8 cellular contexts compared by ENCODE assay signal in genomic region chr18:59885579-59886163, GRCh38. TPM values are rescaled to one million over a fixed set of nuclear protein-coding genes. Genes with fewer than 3 reads are reported as not detected.
DNase-seq lines count a peak whose midpoint lies in the region; ATAC-seq, FAIRE-seq and TF ChIP-seq lines count a peak whose summit lies in the region.

No MANE protein-coding gene starts in this region.

- no peaks in the 10 kb centered on the region for H3K36me3 Mint-ChIP-seq in activated naive CD4-positive, alpha-beta T cell treated with anti-CD3 and anti-CD28 coated beads, Interleukin-2, amount 10 ng/mL, durations not matched to agents 7 days and 5 days

- no peak overlapping the region for H3K4ac ChIP-seq in trophoblast cell (ENCODE audit: low read depth, low read length)

- no peaks in the 10 kb centered on the region for H3K79me2 ChIP-seq in trophoblast cell (ENCODE audit: control insufficient read depth, insufficient read depth, low read length, poor library complexity)

- peak overlapping the region; percentile 4 for H4K91ac ChIP-seq in trophoblast cell (ENCODE audit: low read depth, low read length)

- no peak overlapping the region for H3K4me3 ChIP-seq in trophoblast cell (ENCODE audit: low read depth, low read length)
- H3K4me3 ChIP-seq in stomach, result no peak overlapping the region

- H3K9ac ChIP-seq in trophoblast cell (ENCODE audit: low read length), result no peak overlapping the region

- no peak overlapping the region for H3K18ac ChIP-seq in trophoblast cell (ENCODE audit: low read length)

- peak overlapping the region; percentile 15 for H3K4me3 Mint-ChIP-seq in activated naive CD4-positive, alpha-beta T cell treated with anti-CD3 and anti-CD28 coated beads, Interleukin-2, amount 10 ng/mL, durations not matched to agents 7 days and 5 days

- peak overlapping the region; percentile 78 for H3K27ac Mint-ChIP-seq in activated naive CD4-positive, alpha-beta T cell treated with anti-CD3 and anti-CD28 coated beads, Interleukin-2, amount 10 ng/mL, durations not matched to agents 7 days and 5 days

- no peak overlapping the region for H3K23ac ChIP-seq in trophoblast cell (ENCODE audit: low read length)

- no peak for TF ChIP-seq POLR2A in GM12891 (IDR thresholded peaks at IDR 0.05; ENCODE audit: low read depth, low read length)
- no peak for TF ChIP-seq POLR2A in stomach (IDR thresholded peaks at IDR 0.05)

- CTCF ChIA-PET in activated naive CD4-positive, alpha-beta T cell treated with anti-CD3 and anti-CD28 coated beads, Interleukin-2, amount 10 ng/mL, durations not matched to agents 7 days and 5 days (lab: Charles Lee), result interaction anchor here (1.2 to 1.3 kb wide), 2 partner anchors 21 to 102 kb away, joined by 3 read pairs; no protein-coding TSS in a partner anchor

- H2AK5ac ChIP-seq in trophoblast cell (ENCODE audit: low read length), result no peak overlapping the region

- H3K4me1 Mint-ChIP-seq in activated naive CD4-positive, alpha-beta T cell treated with anti-CD3 and anti-CD28 coated beads, Interleukin-2, amount 10 ng/mL, durations not matched to agents 7 days and 5 days, result peaks cover 52% of the 10 kb centered on the region

- H2BK12ac ChIP-seq in trophoblast cell (ENCODE audit: low read length), result peak overlapping the region; percentile 34

- no peaks in the 10 kb centered on the region for H3K9me3 Mint-ChIP-seq in activated naive CD4-positive, alpha-beta T cell treated with anti-CD3 and anti-CD28 coated beads, Interleukin-2, amount 10 ng/mL, durations not matched to agents 7 days and 5 days

- H3K4me1 ChIP-seq in trophoblast cell (ENCODE audit: control insufficient read depth in 1 of 2, insufficient read depth in 2 of 2, low read length in 2 of 2), result peaks cover 4% of the 10 kb centered on the region in 2 experiments
- H3K4me1 ChIP-seq in stomach, result peaks cover 4 to 32% (median 4%) of the 10 kb centered on the region in 4 donors

- DNase-seq in GM12891 (ENCODE audit: insufficient read length, low spot score) (no peak), Kasumi-1 (lab: John Stamatoyannopoulos, UW) (peak; percentile 77 to 79), trophoblast cell (peak in 1 of 2 donors; percentile 7), NCI-H526 treated with DMSO at 0.1 percent for 48 hours (lab: John Stamatoyannopoulos, UW) (no peak), stomach (no peak), D341Med (ENCODE audit: low spot score) (no peak)
- peak; percentile 43 for DNase-seq in activated naive CD4-positive, alpha-beta T cell treated with anti-CD3 and anti-CD28 coated beads, Interleukin-2, amount 10 ng/mL, durations not matched to agents 7 days and 5 days

- H3K27me3 ChIP-seq in trophoblast cell (ENCODE audit: insufficient read depth, low read length), result no peaks in the 10 kb centered on the region
- no peaks in the 10 kb centered on the region for H3K27me3 ChIP-seq in stomach

- no peak overlapping the region for H3K14ac ChIP-seq in trophoblast cell (ENCODE audit: low read length)

- H2AFZ ChIP-seq in trophoblast cell (ENCODE audit: insufficient read depth, low read length, poor library complexity), result no peak overlapping the region

- WGBS in trophoblast cell (ENCODE audit: extremely low coverage, insufficient coverage, insufficient read length), result no CpG with 5 or more reads among the region's 6 CpGs
- 41 to 61% (median 54%) methylated on average over 6 of the region's 6 CpGs for WGBS in stomach, 5 donors

- H2BK120ac ChIP-seq in trophoblast cell (ENCODE audit: insufficient read depth, low read length, poor library complexity), result no peak overlapping the region

- no peak overlapping the region for H4K8ac ChIP-seq in trophoblast cell (ENCODE audit: low read depth, low read length)

- H3K4me2 ChIP-seq in trophoblast cell (ENCODE audit: low read length), result no peak overlapping the region

- TF ChIP-seq CTCF in stomach (IDR thresholded peaks at IDR 0.05), result no peak

- H3K9me3 ChIP-seq in trophoblast cell (ENCODE audit: insufficient read depth, low read depth, low read length), result no peaks in the 10 kb centered on the region
- H3K9me3 ChIP-seq in stomach, result no peaks in the 10 kb centered on the region

- no peak for TF ChIP-seq EP300 in stomach (IDR thresholded peaks at IDR 0.05)

- peak; percentile 90 for FAIRE-seq in GM12891 (lab: Jason Lieb, UNC)

- no peak overlapping the region for H4K12ac ChIP-seq in trophoblast cell (ENCODE audit: low read depth, low read length)

- H3K27me3 Mint-ChIP-seq in activated naive CD4-positive, alpha-beta T cell treated with anti-CD3 and anti-CD28 coated beads, Interleukin-2, amount 10 ng/mL, durations not matched to agents 7 days and 5 days, result no peaks in the 10 kb centered on the region

- H3K27ac ChIP-seq in trophoblast cell (ENCODE audit: low read depth, low read length) (no peak overlapping the region), stomach (peak overlapping the region in 1 of 5 donors; percentile 7)

- H3K36me3 ChIP-seq in trophoblast cell (ENCODE audit: control insufficient read depth in 1 of 2, insufficient read depth in 2 of 2, low read length in 2 of 2), result no peaks in the 10 kb centered on the region
- H3K36me3 ChIP-seq in stomach, result no peaks in the 10 kb centered on the region

- no peak overlapping the region for H2BK5ac ChIP-seq in trophoblast cell (ENCODE audit: low read depth, low read length, poor library complexity)

- H3K79me1 ChIP-seq in trophoblast cell (ENCODE audit: low read length), result no peaks in the 10 kb centered on the region

- ATAC-seq in GM21737 (IDR thresholded peaks at IDR 0.05; ENCODE audit: unreplicated experiment), result peak; percentile 66

- intact Hi-C loops in stomach (cut with DNase I; ENCODE audit: low total_unique reads), result no loop called here

TF ChIP-seq in GM12891, 5 proteins besides CTCF, POLR2A, EP300 and RAD21:
- peak; percentile 97 for TF ChIP-seq SPI1 (IDR thresholded peaks at IDR 0.05; ENCODE audit: low read depth, low read length)
- TF ChIP-seq PAX5 (IDR thresholded peaks at IDR 0.05; ENCODE audit: insufficient read depth, low read length, severe bottlenecking), result no peak
- TF ChIP-seq POLR2AphosphoS5 (IDR thresholded peaks at IDR 0.05; ENCODE audit: low read depth, low read length), result no peak
- 0 out of 2 replicates have a peak, but pooled peaks have one; percentile 22 for TF ChIP-seq TAF1 (IDR thresholded peaks at IDR 0.05; ENCODE audit: low read depth, low read length)

RNA-seq across cellular contexts. Expression of gene PMAIP1, which starts 14.1 kb away (rescaled TPM):
- 62.3 TPM for polyA plus RNA-seq in GM12891 (2012; ENCODE audit: low read depth, missing spikeins)
- polyA plus RNA-seq in trophoblast cell (2013), result 10.2 and 10.3 TPM in 2 replicates
- total RNA-seq in stomach, result 1 to 10 TPM in 3 of 5 donors, not detected in 2; 3.1 to 8.3 (median 4.6) TPM
- polyA plus RNA-seq in stomach, result 1 to 10 TPM; 2.3 to 4.3 (median 3.2) TPM

Comparison
In these comparisons a context has a peak if more than half of its experiments do, and no peak if none do; other contexts are left out.
1. DNase-seq: peak in Kasumi-1 (2 of 2) and activated naive CD4-positive, alpha-beta T cell treated with anti-CD3 and anti-CD28 coated beads, Interleukin-2, amount 10 ng/mL, durations not matched to agents 7 days and 5 days (single experiment); none in GM12891 (single experiment), NCI-H526 treated with DMSO at 0.1 percent for 48 hours (single experiment), stomach (single experiment) and D341Med (single experiment).